22 cellular contexts compared by ENCODE assay signal in the genomic region with DNA sequence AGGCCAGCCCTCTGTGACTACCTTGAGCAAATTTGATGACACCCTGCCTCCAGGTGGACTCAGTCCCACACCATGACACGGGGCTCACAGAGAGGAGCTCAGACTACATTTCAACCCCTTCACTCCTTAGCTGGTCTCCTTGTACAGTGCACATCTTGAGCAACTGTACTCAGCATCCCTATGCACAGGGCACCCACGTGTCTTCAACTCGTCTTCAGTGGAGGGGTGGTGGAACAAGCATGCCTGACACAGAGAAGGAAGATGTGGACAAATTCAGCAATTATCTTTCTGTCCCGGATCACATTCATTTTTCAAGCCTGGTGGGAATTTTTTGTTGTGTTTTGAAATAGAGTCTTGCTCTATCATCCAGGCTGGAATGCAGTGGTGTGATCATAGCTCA.
"Had no signal": no experiment of that assay in that cellular context is flagged by ENCODE, and none has a peak within 500 bp of the region (broad histone marks: within the 10 kb centered on the region; RNA-seq: fewer than 3 reads in every experiment).

No MANE protein-coding gene starts in this region.

- H2AFZ ChIP-seq: neural progenitor cell, parathyroid adenoma had no signal

- H3K9ac ChIP-seq: neural progenitor cell, parathyroid adenoma had no signal

- H3K4me1 ChIP-seq: neural progenitor cell, parathyroid adenoma, psoas muscle, testis, tibial artery, transverse colon had no signal

- DNase-seq: naive thymus-derived CD4-positive, alpha-beta T cell; natural killer cell; ovary; psoas muscle; stimulated activated CD4-positive, alpha-beta T cell treated with anti-CD3 and anti-CD28 coated beads, Interleukin-15, amount 100 ng/mL, for 24 hours; stimulated activated CD4-positive, alpha-beta T cell treated with anti-CD3 and anti-CD28 coated beads, Interleukin-2, amount 100 ng/mL, for 24 hours; stimulated activated CD4-positive, alpha-beta T cell treated with anti-CD3 and anti-CD28 coated beads, Interleukin-2, amount 100 ng/mL, for 48 hours; stimulated activated CD4-positive, alpha-beta T cell treated with anti-CD3 and anti-CD28 coated beads, Interleukin-4, amount 100 ng/mL, for 24 hours; stimulated activated naive B cell treated with anti-CD40 and anti-IgM and Interleukin-4, amounts not matched to agents 10 μg/mL and 1 μg/mL and 100 μg/mL, for 72 hours; stimulated activated naive CD4-positive, alpha-beta T cell treated with Interleukin-2 at 50 U/mL for 16 hours; stomach; testis; tibial artery; transverse colon; upper lobe of left lung had no signal

- H3K27ac ChIP-seq: neural progenitor cell, ovary, parathyroid adenoma, psoas muscle, stomach, testis, tibial artery, transverse colon, upper lobe of left lung had no signal

- H3K9me3 ChIP-seq: ovary, testis had no signal

- H3K4me2 ChIP-seq: neural progenitor cell, smooth muscle cell had no signal

- H3K27me3 ChIP-seq: neural progenitor cell, ovary, stomach, testis, transverse colon, upper lobe of left lung had no signal

- H3K79me2 ChIP-seq: parathyroid adenoma had no signal

- H3K36me3 ChIP-seq: neural progenitor cell, ovary, stomach, transverse colon, upper lobe of left lung had no signal

- H3K4me3 ChIP-seq: neural progenitor cell, ovary, psoas muscle, skin epidermis, smooth muscle cell, stomach, testis, tibial artery, transverse colon, upper lobe of left lung had no signal

- ATAC-seq: naive thymus-derived CD4-positive, alpha-beta T cell; natural killer cell; psoas muscle; right cardiac atrium; sciatic nerve; stimulated activated effector memory CD8-positive, alpha-beta T cell treated with anti-CD3 and anti-CD28 coated beads, Interleukin-12 subunit alpha, Interleukin-12 subunit beta, amount 100 ng/mL, for 72 hours; stimulated activated naive B cell treated with anti-CD40 and anti-IgM and Interleukin-4, amounts not matched to agents 10 μg/mL and 1 μg/mL and 100 μg/mL, for 72 hours had no signal
